Comparison of ENCODE assay signal across 8 cellular contexts in genomic region chr12:8037046-8037663, GRCh38. TPM values are rescaled to one million over a fixed set of nuclear protein-coding genes. Genes with fewer than 3 reads are reported as not detected.
DNase-seq lines count a peak whose midpoint lies in the region; ATAC-seq and TF ChIP-seq lines count a peak whose summit lies in the region.

No MANE protein-coding gene starts in this region.

- CTCF ChIA-PET in MCF 10A (lab: Yijun Ruan, JAX): interaction anchor here (0.6 to 2.3 kb wide), 5 partner anchors 9 to 67 kb away, joined by 3 to 17 read pairs (median 7); no protein-coding TSS in a partner anchor
- CTCF ChIA-PET in OCI-LY7 (lab: Charles Lee; ENCODE audit: unreplicated experiment): interaction anchor here (0.6 kb wide), 1 partner anchor 395 kb away, joined by 3 read pairs; no protein-coding TSS in a partner anchor

- DNase-seq in breast epithelium (ENCODE audit: low spot score in 2 of 2) (no peak), MCF 10A (ENCODE audit: unreplicated experiment) (no peak), OCI-LY7 (ENCODE audit: low spot score) (peak; percentile 75), esophagus squamous epithelium (lab: John Stamatoyannopoulos, UW) (no peak), OCI-M2 (lab: John Stamatoyannopoulos, UW; ENCODE audit: unreplicated experiment) (no peak)
- DNase-seq in stimulated activated CD4-positive, alpha-beta T cell treated with anti-CD3 and anti-CD28 coated beads, Interleukin-4, amount 100 ng/mL, for 1 hour: no peak

- H3K27me3 Mint-ChIP-seq in MCF 10A (ENCODE audit: insufficient read depth, unreplicated experiment): no peaks in the 10 kb centered on the region

- intact Hi-C loops in breast epithelium (cut with DNase I; ENCODE audit: low total_unique reads) (no loop called here), MCF 10A (cut with micrococcal nuclease) (no loop called here), OCI-LY7 (cut with micrococcal nuclease; ENCODE audit: unreplicated experiment) (loop anchor here (10.0 kb wide), 1 partner anchor 392 kb away; no protein-coding TSS in a partner anchor), esophagus squamous epithelium (cut with DNase I) (no loop called here)

- H3K27me3 ChIP-seq in breast epithelium: no peaks in the 10 kb centered on the region
- H3K27me3 ChIP-seq in esophagus squamous epithelium: no peaks in the 10 kb centered on the region
- no peaks in the 10 kb centered on the region for H3K27me3 ChIP-seq in thymus (ENCODE audit: control insufficient read depth, insufficient read depth)

- TF ChIP-seq CTCF in breast epithelium (IDR thresholded peaks at IDR 0.05): no peak
- TF ChIP-seq CTCF in MCF 10A (IDR thresholded peaks at IDR 0.05; ENCODE audit: unreplicated experiment): no peak
- TF ChIP-seq CTCF in OCI-LY7 (conservative IDR thresholded peaks at IDR 0.05; ENCODE audit: low read length): no peak
- TF ChIP-seq CTCF in esophagus squamous epithelium (IDR thresholded peaks at IDR 0.05): no peak

- peaks cover 2 to 43% of the 10 kb centered on the region in 2 donors for H3K4me1 ChIP-seq in breast epithelium
- H3K4me1 ChIP-seq in OCI-LY7 (ENCODE audit: insufficient read depth, low read length, poor library complexity, severe bottlenecking): peaks cover 48% of the 10 kb centered on the region
- H3K4me1 ChIP-seq in esophagus squamous epithelium: peaks cover 48 to 67% (median 58%) of the 10 kb centered on the region in 3 donors
- H3K4me1 ChIP-seq in thymus (ENCODE audit: control insufficient read depth, insufficient read depth, low read length): peaks cover 31% of the 10 kb centered on the region

- no peak for ATAC-seq in HG03135 (IDR thresholded peaks at IDR 0.05; ENCODE audit: unreplicated experiment)

- no peaks in the 10 kb centered on the region for H3K9me2 ChIP-seq in OCI-LY7 (ENCODE audit: insufficient read depth, low read length)

- no peak overlapping the region for H3K4me3 Mint-ChIP-seq in MCF 10A (ENCODE audit: unreplicated experiment)

- no peak overlapping the region for H3K27ac Mint-ChIP-seq in MCF 10A (ENCODE audit: low read depth, unreplicated experiment)

- TF ChIP-seq POLR2A in breast epithelium (IDR thresholded peaks at IDR 0.05) (no peak), esophagus squamous epithelium (IDR thresholded peaks at IDR 0.05) (no peak)

- peaks cover 54% of the 10 kb centered on the region for H3K4me1 Mint-ChIP-seq in MCF 10A (ENCODE audit: insufficient read depth, unreplicated experiment)

- H3K36me3 ChIP-seq in breast epithelium (no peaks in the 10 kb centered on the region), OCI-LY7 (ENCODE audit: insufficient read depth, low read length) (peaks cover 9% of the 10 kb centered on the region; the same call in 1 of the 2 replicates), esophagus squamous epithelium (peaks cover 5 to 38% (median 11%) of the 10 kb centered on the region in 3 donors), thymus (ENCODE audit: control insufficient read depth, insufficient read depth) (peaks cover 15% of the 10 kb centered on the region)

- no peaks in the 10 kb centered on the region for H3K9me3 Mint-ChIP-seq in MCF 10A (ENCODE audit: unreplicated experiment)

- POLR2A ChIA-PET in MCF 10A (lab: Yijun Ruan, JAX) (interaction anchor here (1.1 to 2.4 kb wide), 4 partner anchors 10 to 46 kb away, joined by 3 to 15 read pairs (median 7); no protein-coding TSS in a partner anchor), OCI-LY7 (lab: Charles Lee) (interaction anchor here (1.2 kb wide), 1 partner anchor 10 kb away, joined by 4 read pairs; no protein-coding TSS in a partner anchor)

- no peak overlapping the region for H3K4me3 ChIP-seq in breast epithelium
- H3K4me3 ChIP-seq in OCI-LY7 (ENCODE audit: low read depth, low read length, poor library complexity, severe bottlenecking): no peak overlapping the region
- H3K4me3 ChIP-seq in esophagus squamous epithelium: no peak overlapping the region
- H3K4me3 ChIP-seq in thymus (ENCODE audit: low read length): peak overlapping the region; percentile 9

- H3K27ac ChIP-seq in breast epithelium (peak overlapping the region; percentile 10 to 41), OCI-LY7 (ENCODE audit: low read depth, low read length, poor library complexity, severe bottlenecking) (no peak overlapping the region), esophagus squamous epithelium (peak overlapping the region in 3 of 4 donors; percentile 12 to 64 (median 50)), thymus (ENCODE audit: low read depth) (peak overlapping the region; percentile 55)

- BruUV-seq in MCF 10A (replicated peaks; lab: Mats Ljungman, UMichigan) (no TSS peak), OCI-LY7 (replicated peaks; lab: Mats Ljungman, UMichigan) (no TSS peak)

- H3K4me2 ChIP-seq in OCI-LY7 (ENCODE audit: low read length): peak overlapping the region; percentile 43

- H3K9me3 ChIP-seq in breast epithelium (no peaks in the 10 kb centered on the region), OCI-LY7 (ENCODE audit: low read length) (no peaks in the 10 kb centered on the region), esophagus squamous epithelium (no peaks in the 10 kb centered on the region), thymus (ENCODE audit: control insufficient read depth) (no peaks in the 10 kb centered on the region)

- H4K20me1 ChIP-seq in OCI-LY7 (ENCODE audit: insufficient read depth, low read length): no peaks in the 10 kb centered on the region

- 20 to 40% methylated on average over 5 to 6 of the region's 6 CpGs for WGBS in esophagus squamous epithelium, 2 donors
- 12% methylated on average over 6 of the region's 6 CpGs for WGBS in thymus

- H3K79me2 ChIP-seq in OCI-LY7 (ENCODE audit: insufficient read depth, low read depth, low read length): no peaks in the 10 kb centered on the region

- peaks cover 23% of the 10 kb centered on the region for H3K36me3 Mint-ChIP-seq in MCF 10A (ENCODE audit: insufficient read depth, unreplicated experiment)

- H2AFZ ChIP-seq in OCI-LY7 (ENCODE audit: low read length): no peak overlapping the region

RNA-seq across cellular contexts. Expression of gene FOXJ2, which starts 4.6 kb away (rescaled TPM):
- total RNA-seq in breast epithelium (10 to 100 TPM; 11.1 to 14.2 (median 13.4) TPM), MCF 10A (2022) (19.7 and 21.1 TPM in 2 replicates), OCI-LY7 (2022) (9.3 and 9.9 TPM in 2 replicates), esophagus squamous epithelium (10 to 100 TPM in 1 of 4 donors, 1 to 10 TPM in 3; 5.9 to 11.8 (median 7.7) TPM)
- 4.1 and 5.7 TPM in 2 replicates for total RNA-seq in OCI-LY7 (2014; rRNA removed; shearing (Covaris generic))
- polyA plus RNA-seq in thymus: 8.9 TPM

RNA-seq across cellular contexts. Expression of gene C3AR1, which starts 29.0 kb away (rescaled TPM):
- total RNA-seq in breast epithelium: 10 to 100 TPM in 2 of 3 donors, 1 to 10 TPM in 1; 6.6 to 46.2 (median 17.7) TPM
- not detected in 2 replicates for total RNA-seq in MCF 10A (2022)
- total RNA-seq in OCI-LY7 (2014; rRNA removed; shearing (Covaris generic)): not detected in 2 replicates
- total RNA-seq in OCI-LY7 (2022): not detected in 2 replicates
- total RNA-seq in esophagus squamous epithelium: 1 to 10 TPM in 3 of 4 donors, under 1 TPM in 1; 0.15 to 9.5 (median 4.7) TPM
- polyA plus RNA-seq in thymus: 9.6 TPM

RNA-seq across cellular contexts. Expression of gene NECAP1, which starts 44.9 kb away (rescaled TPM):
- total RNA-seq in breast epithelium: 10 to 100 TPM; 29.5 to 47.0 (median 32.3) TPM
- total RNA-seq in MCF 10A (2022): 53.7 and 59.3 TPM in 2 replicates
- total RNA-seq in OCI-LY7 (2014; rRNA removed; shearing (Covaris generic)): 34.7 and 35.6 TPM in 2 replicates
- 27.1 and 29.0 TPM in 2 replicates for total RNA-seq in OCI-LY7 (2022)
- total RNA-seq in esophagus squamous epithelium: 10 to 100 TPM; 18.8 to 27.3 (median 23.5) TPM
- 33.3 TPM for polyA plus RNA-seq in thymus
